In genomic region chr14:100494645-100495044, GRCh38 we compare ENCODE assay signal across 27 cellular contexts.
"Had no signal": no experiment of that assay in that cellular context is flagged by ENCODE, and none has a peak within 500 bp of the region (broad histone marks: within the 10 kb centered on the region; RNA-seq: fewer than 3 reads in every experiment).

No MANE protein-coding gene starts in this region.

- H3K4me3 ChIP-seq: neural progenitor cell, ovary, prostate gland, right lobe of liver, sigmoid colon, suprapubic skin, testis, tibial artery, transverse colon, upper lobe of right lung, uterus had no signal

- H3K4me1 ChIP-seq: neural progenitor cell, prostate gland, right lobe of liver, sigmoid colon, suprapubic skin, testis, tibial artery, transverse colon, upper lobe of right lung, uterus had no signal

- H3K27ac Mint-ChIP-seq: naive thymus-derived CD4-positive, alpha-beta T cell; natural killer cell; nephron; neural progenitor cell; stimulated activated memory B cell treated with anti-CD40 and anti-IgM and Interleukin-4, amounts not matched to agents 10 μg/mL and 1 μg/mL and 100 μg/mL, for 72 hours; stimulated activated naive CD8-positive, alpha-beta T cell treated with anti-CD3 and anti-CD28 coated beads, Interleukin-15, amount 100 ng/mL, for 72 hours had no signal

- ATAC-seq: naive thymus-derived CD4-positive, alpha-beta T cell; natural killer cell; right cardiac atrium; right lobe of liver; stimulated activated memory B cell treated with anti-CD40 and anti-IgM and Interleukin-4, amounts not matched to agents 10 μg/mL and 1 μg/mL and 100 μg/mL, for 72 hours; stimulated activated naive CD8-positive, alpha-beta T cell treated with anti-CD3 and anti-CD28 coated beads, Interleukin-15, amount 100 ng/mL, for 72 hours; stimulated activated naive CD8-positive, alpha-beta T cell treated with anti-CD3 and anti-CD28 coated beads, Interleukin-15, Interleukin-2, amounts not matched to agents 100 U/mL and 50 U/mL, for 24 hours; upper lobe of right lung had no signal

- H3K4me1 Mint-ChIP-seq: nephron, neural progenitor cell had no signal

- H3K9me3 Mint-ChIP-seq: natural killer cell; neural progenitor cell; stimulated activated naive CD8-positive, alpha-beta T cell treated with anti-CD3 and anti-CD28 coated beads, Interleukin-15, amount 100 ng/mL, for 72 hours had no signal

- H3K36me3 Mint-ChIP-seq: natural killer cell, neural progenitor cell had no signal

- H3K4me3 Mint-ChIP-seq: naive thymus-derived CD4-positive, alpha-beta T cell; natural killer cell; nephron; neural progenitor cell; stimulated activated memory B cell treated with anti-CD40 and anti-IgM and Interleukin-4, amounts not matched to agents 10 μg/mL and 1 μg/mL and 100 μg/mL, for 72 hours; stimulated activated naive CD8-positive, alpha-beta T cell treated with anti-CD3 and anti-CD28 coated beads, Interleukin-15, amount 100 ng/mL, for 72 hours had no signal

- H3K9me3 ChIP-seq: ovary, prostate gland, right lobe of liver, sigmoid colon, suprapubic skin, testis, transverse colon, upper lobe of right lung, uterus had no signal

- FAIRE-seq: small intestine had no signal

- H3K27me3 Mint-ChIP-seq: stimulated activated memory B cell treated with anti-CD40 and anti-IgM and Interleukin-4, amounts not matched to agents 10 μg/mL and 1 μg/mL and 100 μg/mL, for 72 hours; stimulated activated naive CD8-positive, alpha-beta T cell treated with anti-CD3 and anti-CD28 coated beads, Interleukin-15, amount 100 ng/mL, for 72 hours had no signal

- H2AFZ ChIP-seq: neural progenitor cell had no signal

- H3K9ac ChIP-seq: neural progenitor cell had no signal

- H3K27me3 ChIP-seq: neural progenitor cell, ovary, right lobe of liver, sigmoid colon, suprapubic skin, testis, tibial artery, transverse colon, upper lobe of right lung, uterus had no signal

- DNase-seq: naive thymus-derived CD4-positive, alpha-beta T cell; natural killer cell; occipital lobe; ovary; right cardiac atrium; right lobe of liver; sigmoid colon; small intestine; stimulated activated CD4-positive, alpha-beta T cell treated with anti-CD3 and anti-CD28 coated beads, Interleukin-12 subunit alpha, Interleukin-12 subunit beta, amount 100 ng/mL, for 4 hours; stimulated activated CD4-positive, alpha-beta T cell treated with anti-CD3 and anti-CD28 coated beads, Interleukin-1b, Interleukin-23, amount 100 ng/mL, for 48 hours; stimulated activated CD4-positive, alpha-beta T cell treated with anti-CD3 and anti-CD28 coated beads, Interleukin-4, amount 100 ng/mL, for 1 hour; stimulated activated CD4-positive, alpha-beta T cell treated with anti-CD3 and anti-CD28 coated beads, Interleukin-4, amount 100 ng/mL, for 4 hours; stimulated activated CD8-positive, alpha-beta memory T cell treated with anti-CD3 and anti-CD28 coated beads, Interleukin-4, amount 100 ng/mL, for 48 hours; stimulated activated naive CD4-positive, alpha-beta T cell; stimulated activated naive CD8-positive, alpha-beta T cell treated with anti-CD3 and anti-CD28 coated beads, Interleukin-15, amount 100 ng/mL, for 72 hours; stimulated activated naive CD8-positive, alpha-beta T cell treated with anti-CD3 and anti-CD28 coated beads, Interleukin-15, Interleukin-2, amounts not matched to agents 100 U/mL and 50 U/mL, for 24 hours; substantia nigra; testis; tibial artery; transverse colon; upper lobe of right lung; uterus had no signal

- H3K4me2 ChIP-seq: neural progenitor cell had no signal

- H3K27ac ChIP-seq: neural progenitor cell, ovary, prostate gland, right lobe of liver, sigmoid colon, suprapubic skin, testis, tibial artery, transverse colon, upper lobe of right lung, uterus had no signal

- H3K36me3 ChIP-seq: neural progenitor cell, ovary, prostate gland, right lobe of liver, sigmoid colon, suprapubic skin, transverse colon, upper lobe of right lung, uterus had no signal
